In genomic region chr19:51124216-51124615, GRCh38 we compare ENCODE assay signal across 2 cellular contexts.
TF ChIP-seq lines count a peak whose summit lies in the region.

No MANE protein-coding gene starts in this region.

TF ChIP-seq in liver, 16 proteins besides CTCF, POLR2A, EP300 and RAD21:
- TF ChIP-seq HNF4G (IDR thresholded peaks at IDR 0.05) (no peak), YY1 (IDR thresholded peaks at IDR 0.05) (no peak), RXRA (IDR thresholded peaks at IDR 0.05) (no peak), NR2F2 (IDR thresholded peaks at IDR 0.05) (no peak), FOXA2 (IDR thresholded peaks at IDR 0.05) (no peak), JUND (IDR thresholded peaks at IDR 0.05) (no peak), ZBTB33 (IDR thresholded peaks at IDR 0.05) (no peak), FOXA1 (IDR thresholded peaks at IDR 0.05) (no peak)
- TF ChIP-seq, protein P1, sequence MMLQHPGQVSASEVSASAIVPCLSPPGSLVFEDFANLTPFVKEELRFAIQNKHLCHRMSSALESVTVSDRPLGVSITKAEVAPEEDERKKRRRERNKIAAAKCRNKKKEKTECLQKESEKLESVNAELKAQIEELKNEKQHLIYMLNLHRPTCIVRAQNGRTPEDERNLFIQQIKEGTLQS (IDR thresholded peaks at IDR 0.05) = no peak

TF ChIP-seq in HepG2, 621 proteins besides CTCF, POLR2A, EP300 and RAD21:
- TF ChIP-seq, protein P2, sequence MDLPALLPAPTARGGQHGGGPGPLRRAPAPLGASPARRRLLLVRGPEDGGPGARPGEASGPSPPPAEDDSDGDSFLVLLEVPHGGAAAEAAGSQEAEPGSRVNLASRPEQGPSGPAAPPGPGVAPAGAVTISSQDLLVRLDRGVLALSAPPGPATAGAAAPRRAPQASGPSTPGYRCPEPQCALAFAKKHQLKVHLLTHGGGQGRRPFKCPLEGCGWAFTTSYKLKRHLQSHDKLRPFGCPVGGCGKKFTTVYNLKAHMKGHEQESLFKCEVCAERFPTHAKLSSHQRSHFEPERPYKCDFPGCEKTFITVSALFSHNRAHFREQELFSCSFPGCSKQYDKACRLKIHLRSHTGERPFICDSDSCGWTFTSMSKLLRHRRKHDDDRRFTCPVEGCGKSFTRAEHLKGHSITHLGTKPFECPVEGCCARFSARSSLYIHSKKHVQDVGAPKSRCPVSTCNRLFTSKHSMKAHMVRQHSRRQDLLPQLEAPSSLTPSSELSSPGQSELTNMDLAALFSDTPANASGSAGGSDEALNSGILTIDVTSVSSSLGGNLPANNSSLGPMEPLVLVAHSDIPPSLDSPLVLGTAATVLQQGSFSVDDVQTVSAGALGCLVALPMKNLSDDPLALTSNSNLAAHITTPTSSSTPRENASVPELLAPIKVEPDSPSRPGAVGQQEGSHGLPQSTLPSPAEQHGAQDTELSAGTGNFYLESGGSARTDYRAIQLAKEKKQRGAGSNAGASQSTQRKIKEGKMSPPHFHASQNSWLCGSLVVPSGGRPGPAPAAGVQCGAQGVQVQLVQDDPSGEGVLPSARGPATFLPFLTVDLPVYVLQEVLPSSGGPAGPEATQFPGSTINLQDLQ (CRISPR knock-in tag; IDR thresholded peaks at IDR 0.05) = no peak
- no peak for TF ChIP-seq ZBTB43 (CRISPR knock-in tag; conservative IDR thresholded peaks at IDR 0.05)
- TF ChIP-seq, protein P3, sequence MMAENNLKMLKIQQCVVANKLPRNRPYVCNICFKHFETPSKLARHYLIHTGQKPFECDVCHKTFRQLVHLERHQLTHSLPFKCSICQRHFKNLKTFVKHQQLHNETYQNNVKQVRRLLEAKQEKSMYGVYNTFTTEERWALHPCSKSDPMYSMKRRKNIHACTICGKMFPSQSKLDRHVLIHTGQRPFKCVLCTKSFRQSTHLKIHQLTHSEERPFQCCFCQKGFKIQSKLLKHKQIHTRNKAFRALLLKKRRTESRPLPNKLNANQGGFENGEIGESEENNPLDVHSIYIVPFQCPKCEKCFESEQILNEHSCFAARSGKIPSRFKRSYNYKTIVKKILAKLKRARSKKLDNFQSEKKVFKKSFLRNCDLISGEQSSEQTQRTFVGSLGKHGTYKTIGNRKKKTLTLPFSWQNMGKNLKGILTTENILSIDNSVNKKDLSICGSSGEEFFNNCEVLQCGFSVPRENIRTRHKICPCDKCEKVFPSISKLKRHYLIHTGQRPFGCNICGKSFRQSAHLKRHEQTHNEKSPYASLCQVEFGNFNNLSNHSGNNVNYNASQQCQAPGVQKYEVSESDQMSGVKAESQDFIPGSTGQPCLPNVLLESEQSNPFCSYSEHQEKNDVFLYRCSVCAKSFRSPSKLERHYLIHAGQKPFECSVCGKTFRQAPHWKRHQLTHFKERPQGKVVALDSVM (CRISPR knock-in tag; IDR thresholded peaks at IDR 0.05) = no peak
